In the genomic region with DNA sequence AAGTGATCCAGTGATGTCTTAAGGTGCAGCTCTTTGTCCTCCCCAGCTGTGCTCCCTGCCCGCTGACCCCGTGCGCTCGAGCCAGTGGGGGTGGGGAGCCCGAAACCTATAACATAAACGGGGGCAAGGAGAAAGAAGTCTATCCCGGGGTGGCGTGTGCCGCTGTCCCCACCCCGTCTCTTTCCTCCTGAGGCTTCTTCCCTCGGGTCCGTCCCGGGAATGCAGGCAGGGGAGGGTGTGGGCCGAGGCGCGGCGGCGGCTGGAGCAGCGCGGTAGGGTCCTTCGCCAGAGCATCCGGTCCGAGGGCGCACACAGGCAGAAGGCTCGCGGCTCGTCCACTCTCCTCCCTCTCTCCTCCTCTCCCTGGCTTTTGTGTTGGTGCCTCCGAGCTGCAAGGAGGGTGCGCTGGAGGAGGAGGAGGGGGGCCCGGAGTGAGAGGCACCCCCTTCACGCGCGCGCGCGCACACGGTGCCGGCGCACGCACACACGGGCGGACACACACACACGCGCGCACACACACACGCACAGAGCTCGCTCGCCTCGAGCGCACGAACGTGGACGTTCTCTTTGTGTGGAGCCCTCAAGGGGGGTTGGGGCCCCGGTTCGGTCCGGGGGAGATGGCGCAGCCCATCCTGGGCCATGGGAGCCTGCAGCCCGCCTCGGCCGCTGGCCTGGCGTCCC, we compare ENCODE assay signal across 8 cellular contexts. TPM values are rescaled to one million over a fixed set of nuclear protein-coding genes. Genes with fewer than 3 reads are reported as not detected.
DNase-seq lines count a peak whose midpoint lies in the region; ATAC-seq and TF ChIP-seq lines count a peak whose summit lies in the region.

A gene (plus strand): TSS at position 517 of the 681 bp plus-strand sequence. CDS start 101 bp downstream, at position 618.

- H3K4me1 ChIP-seq in A673 (ENCODE audit: insufficient read depth, low read length, poor library complexity, severe bottlenecking) (peaks cover 18% of the 10 kb centered on the region), upper lobe of left lung (peaks cover 3 to 21% (median 9%) of the 10 kb centered on the region in 4 donors)

- H3K4me3 ChIP-seq in A673 (ENCODE audit: low read depth, low read length, poor library complexity, severe bottlenecking) (peak within 1 kb of the TSS; percentile 60), upper lobe of left lung (peak within 1 kb of the TSS; percentile 1 to 54 (median 50))

- H3K27me3 Mint-ChIP-seq in activated T-cell treated with anti-CD3 and anti-CD28 coated beads, Interleukin-2, amount 50 U/mL, for 24 hours = peaks cover 4% of the 10 kb centered on the region
- no peaks in the 10 kb centered on the region for H3K27me3 Mint-ChIP-seq in naive thymus-derived CD8-positive, alpha-beta T cell

- H3K4me3 Mint-ChIP-seq in activated T-cell treated with anti-CD3 and anti-CD28 coated beads, Interleukin-2, amount 50 U/mL, for 24 hours = peak within 1 kb of the TSS; percentile 89
- H3K4me3 Mint-ChIP-seq in naive thymus-derived CD8-positive, alpha-beta T cell = peak within 1 kb of the TSS; percentile 87 to 96 (median 90)

- no peaks in the 10 kb centered on the region for H3K27me3 ChIP-seq in A673 (replicated peaks; ENCODE audit: insufficient read depth, low read depth, low read length, poor library complexity)
- no peaks in the 10 kb centered on the region for H3K27me3 ChIP-seq in upper lobe of left lung

- POLR2A ChIA-PET in A673 (lab: Charles Lee; ENCODE audit: low non-redundant PET) = no interaction called here
- POLR2A ChIA-PET in naive thymus-derived CD8-positive, alpha-beta T cell (lab: Charles Lee) = interaction anchor here (0.6 to 2.2 kb wide), 8 partner anchors 9 to 624 kb away, joined by 3 to 8 read pairs (median 3); no protein-coding TSS in a partner anchor

- TF ChIP-seq CTCF in A673 (conservative IDR thresholded peaks at IDR 0.05; ENCODE audit: low read depth, low read length) (no peak), upper lobe of left lung (IDR thresholded peaks at IDR 0.05) (no peak)

- peaks cover 43% of the 10 kb centered on the region for H3K4me1 Mint-ChIP-seq in activated T-cell treated with anti-CD3 and anti-CD28 coated beads, Interleukin-2, amount 50 U/mL, for 24 hours (ENCODE audit: low read depth)
- peaks cover 11 to 44% (median 43%) of the 10 kb centered on the region in 4 donors for H3K4me1 Mint-ChIP-seq in naive thymus-derived CD8-positive, alpha-beta T cell

- 44% methylated on average over 50 of the region's 61 CpGs; no CpG with 5 or more reads in 1 of the 2 donors for WGBS in upper lobe of left lung, 2 donors

- H3K27ac ChIP-seq in A673 (ENCODE audit: low read depth, low read length, poor library complexity, severe bottlenecking) (peak within 1 kb of the TSS; percentile 88), upper lobe of left lung (peak within 1 kb of the TSS in 3 of 4 donors; percentile 39 to 79 (median 59))

- no peaks in the 10 kb centered on the region for H3K9me3 ChIP-seq in A673 (ENCODE audit: low read depth, low read length, poor library complexity, severe bottlenecking)
- H3K9me3 ChIP-seq in upper lobe of left lung = no peaks in the 10 kb centered on the region

- no peak for TF ChIP-seq POLR2A in upper lobe of left lung (IDR thresholded peaks at IDR 0.05)

- H3K36me3 Mint-ChIP-seq in activated T-cell treated with anti-CD3 and anti-CD28 coated beads, Interleukin-2, amount 50 U/mL, for 24 hours (ENCODE audit: low read depth) = peaks cover 5% of the 10 kb centered on the region
- H3K36me3 Mint-ChIP-seq in naive thymus-derived CD8-positive, alpha-beta T cell = no peaks in the 10 kb centered on the region

- intact Hi-C loops in A673 (cut with micrococcal nuclease; ENCODE audit: unreplicated experiment) = no loop called here

- no peak for TF ChIP-seq EP300 in upper lobe of left lung (IDR thresholded peaks at IDR 0.05)

- peak within 1 kb of the TSS; percentile 86 for H3K27ac Mint-ChIP-seq in activated T-cell treated with anti-CD3 and anti-CD28 coated beads, Interleukin-2, amount 50 U/mL, for 24 hours
- peak within 1 kb of the TSS; percentile 85 to 95 (median 93) for H3K27ac Mint-ChIP-seq in naive thymus-derived CD8-positive, alpha-beta T cell

- no TSS peak for BruUV-seq in A673 (replicated peaks; lab: Mats Ljungman, UMichigan)

- H3K9me3 Mint-ChIP-seq in activated T-cell treated with anti-CD3 and anti-CD28 coated beads, Interleukin-2, amount 50 U/mL, for 24 hours = no peaks in the 10 kb centered on the region
- peaks cover 0 to 2% (median 0%) of the 10 kb centered on the region in 9 donors for H3K9me3 Mint-ChIP-seq in naive thymus-derived CD8-positive, alpha-beta T cell

- H3K36me3 ChIP-seq in A673 (ENCODE audit: insufficient read depth, low read length, poor library complexity, severe bottlenecking) (no peaks in the 10 kb centered on the region), upper lobe of left lung (no peaks in the 10 kb centered on the region)

- DNase-seq in A673 (ENCODE audit: low spot score) = peak; percentile 37
- peak; percentile 10 for DNase-seq in NCI-H146 treated with DMSO at 0.1 percent for 48 hours (lab: John Stamatoyannopoulos, UW; ENCODE audit: unreplicated experiment)
- peak; percentile 63 for DNase-seq in activated T-cell treated with anti-CD3 and anti-CD28 coated beads, Interleukin-2, amount 50 U/mL, for 24 hours
- peak; percentile 20 for DNase-seq in fibroblast of gingiva (ENCODE audit: low read depth)
- DNase-seq in naive thymus-derived CD8-positive, alpha-beta T cell = peak in 9 of 10 donors; percentile 28 to 69 (median 49)
- peak in 1 of 2 donors; percentile 85 for DNase-seq in upper lobe of left lung
- DNase-seq in HuH-7 (ENCODE audit: low spot score) = no peak

- peak; percentile 1 for ATAC-seq in GM18907 (IDR thresholded peaks at IDR 0.05; ENCODE audit: unreplicated experiment)
- peak; percentile 44 to 47 for ATAC-seq in naive thymus-derived CD8-positive, alpha-beta T cell
- ATAC-seq in upper lobe of left lung (ENCODE audit: low FRiP score in 2 of 2) = peak; percentile 57 to 65

- CTCF ChIA-PET in A673 (lab: Charles Lee) = no interaction called here

RNA-seq across cellular contexts. Expression of the gene that starts here (rescaled TPM):
- total RNA-seq in A673 (2021) (4.8 and 6.2 TPM in 2 replicates), upper lobe of left lung (1 to 10 TPM in 1 of 6 donors, under 1 TPM in 3, not detected in 2; 0.29 to 1.1 (median 0.75) TPM)
- total RNA-seq in naive thymus-derived CD8-positive, alpha-beta T cell = 10 to 100 TPM; 14.5 to 16.7 TPM
- polyA plus RNA-seq in naive thymus-derived CD8-positive, alpha-beta T cell = 10 to 100 TPM; 10.6 to 21.1 (median 10.9) TPM

Comparison
In these comparisons a context has a peak if more than half of its experiments do, and no peak if none do; other contexts are left out.
1. ATAC-seq: peak in every context shown above with its lines; median percentile 61 in upper lobe of left lung; 46 in naive thymus-derived CD8-positive, alpha-beta T cell; 1 in GM18907.